Comparison of ENCODE assay signal across 8 cellular contexts in the genomic region with DNA sequence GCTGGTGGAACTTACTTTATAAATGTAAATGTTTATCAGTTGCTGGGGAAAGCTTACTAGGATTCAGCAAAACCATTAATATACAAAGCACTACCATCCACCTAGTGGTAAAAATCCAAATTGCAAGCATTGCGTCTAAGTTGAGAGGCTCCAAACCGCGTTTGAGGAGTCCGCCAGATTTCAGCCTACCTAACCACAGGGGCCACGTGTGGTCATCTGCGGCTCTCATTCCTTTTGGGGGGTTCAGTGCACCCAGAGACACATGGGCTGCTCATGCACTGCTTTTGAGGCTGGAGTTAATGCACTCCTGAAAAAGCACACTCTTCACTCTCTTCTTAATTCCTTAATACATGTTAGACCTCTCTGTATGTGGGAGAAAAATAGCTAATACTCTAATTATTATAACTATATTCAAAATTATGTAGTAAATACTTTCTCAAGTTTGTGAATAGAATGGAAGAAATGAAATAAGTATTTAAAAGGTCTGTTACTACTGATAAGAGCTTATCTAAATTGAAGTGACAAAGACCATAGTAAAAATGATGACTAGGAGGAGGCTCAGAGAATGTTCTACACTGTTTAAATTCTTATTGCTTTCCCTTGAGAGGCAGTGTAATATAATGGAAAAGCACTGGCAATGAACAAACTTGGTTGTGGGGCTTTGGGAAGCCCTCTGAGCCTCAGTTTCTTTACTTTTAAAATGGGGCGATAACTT. TPM values are rescaled to one million over a fixed set of nuclear protein-coding genes. Genes with fewer than 3 reads are reported as not detected.
DNase-seq lines count a peak whose midpoint lies in the region; ATAC-seq and TF ChIP-seq lines count a peak whose summit lies in the region.

No MANE protein-coding gene starts in this region.

- TF ChIP-seq CTCF in GM12874 (IDR thresholded peaks at IDR 0.05; ENCODE audit: insufficient read depth, low read depth, low read length) (peak; percentile 70), Loucy (conservative IDR thresholded peaks at IDR 0.05; ENCODE audit: low read length) (peak; percentile 73), SK-N-SH (IDR thresholded peaks at IDR 0.05) (peak; percentile 72), brain microvascular endothelial cell (IDR thresholded peaks at IDR 0.05; ENCODE audit: low read depth, low read length, missing control alignments) (peak; percentile 78)

- peak; percentile 70 for TF ChIP-seq RAD21 in SK-N-SH (IDR thresholded peaks at IDR 0.05; ENCODE audit: low read length)

- H3K27ac ChIP-seq in SK-N-SH (ENCODE audit: low read depth in 2 of 2, low read length in 1 of 2): peak overlapping the region in 1 of 2 experiments; percentile 59; a peak in 2 of 4 replicates
- H3K27ac ChIP-seq in brain microvascular endothelial cell: peak overlapping the region; percentile 85

- POLR2A ChIA-PET in SK-N-SH (lab: Yijun Ruan, JAX): interaction anchor here (0.9 kb wide), 1 partner anchor 41 kb away, joined by 4 read pairs; the partner anchor contains the start of genes KLHL42 and MANSC4

- H3K9ac ChIP-seq in Loucy (ENCODE audit: low read depth, low read length, poor library complexity, severe bottlenecking) (no peak overlapping the region), SK-N-SH (no peak overlapping the region)

- H3K27me3 ChIP-seq in Loucy (ENCODE audit: insufficient read depth, low read length, poor library complexity, severe bottlenecking): no peaks in the 10 kb centered on the region
- no peaks in the 10 kb centered on the region for H3K27me3 ChIP-seq in SK-N-SH (ENCODE audit: insufficient read depth)
- H3K27me3 ChIP-seq in brain microvascular endothelial cell (replicated peaks): no peaks in the 10 kb centered on the region

- TF ChIP-seq EP300 in SK-N-SH (IDR thresholded peaks at IDR 0.05; ENCODE audit: borderline replicate concordance in 1 of 2, low read depth in 1 of 2, low read length in 1 of 2): no peak

- DNase-seq in ACHN: peak; percentile 90
- peak; percentile 51 for DNase-seq in SK-N-SH
- peak; percentile 85 for DNase-seq in brain microvascular endothelial cell
- peak; percentile 93 for DNase-seq in inferior parietal cortex (ENCODE audit: extremely low spot score)
- DNase-seq in stimulated activated CD8-positive, alpha-beta memory T cell treated with anti-CD3 and anti-CD28 coated beads, Interleukin-4, amount 100 ng/mL, for 48 hours: peak; percentile 39

- 15% methylated on average over 7 of the region's 7 CpGs for WGBS in SK-N-SH (ENCODE audit: low lambda C conversion rate)

- H3K4me3 ChIP-seq in Loucy (ENCODE audit: low read length, poor library complexity, severe bottlenecking) (peak overlapping the region; percentile 23), SK-N-SH (ENCODE audit: low read depth in 2 of 2, low read length in 1 of 2) (peak overlapping the region in 1 of 2 experiments; percentile 30; a peak in 2 of 4 replicates), brain microvascular endothelial cell (ENCODE audit: low read depth, low read length) (no peak overlapping the region)

- H3F3A ChIP-seq in Loucy (ENCODE audit: low read depth) (no peaks in the 10 kb centered on the region), SK-N-SH (replicated peaks; ENCODE audit: insufficient read depth) (peaks cover 6% of the 10 kb centered on the region)

- H2AFZ ChIP-seq in Loucy (ENCODE audit: low read length): no peak overlapping the region
- H2AFZ ChIP-seq in SK-N-SH (ENCODE audit: low read depth): peak overlapping the region; percentile 54; the same call in 1 of the 2 replicates

- H3K79me2 ChIP-seq in Loucy (ENCODE audit: insufficient read depth, low read length) (no peaks in the 10 kb centered on the region), SK-N-SH (ENCODE audit: insufficient read depth) (no peaks in the 10 kb centered on the region)

- H3K4me1 ChIP-seq in Loucy (ENCODE audit: insufficient read depth, low read length, poor library complexity, severe bottlenecking) (peaks cover 3% of the 10 kb centered on the region), SK-N-SH (ENCODE audit: control insufficient read depth in 1 of 2, insufficient read depth in 2 of 2, low read depth in 1 of 2, low read length in 1 of 2) (peaks cover 4 to 19% of the 10 kb centered on the region in 2 experiments; a peak in 3 of 4 replicates)

- in situ Hi-C loops in ACHN (cut with HindIII; ENCODE audit: low pct_ligation_motif_present, low pct_unique_long_range_greater_than_20kb, low sequenced_read_pairs): no loop called here
- in situ Hi-C loops in brain microvascular endothelial cell (cut with HindIII; ENCODE audit: low pct_ligation_motif_present, low sequenced_read_pairs): no loop called here

- H3K36me3 ChIP-seq in Loucy (ENCODE audit: insufficient read depth, low read length) (no peaks in the 10 kb centered on the region), SK-N-SH (replicated peaks in 1 of 2; ENCODE audit: control insufficient read depth in 1 of 2, insufficient read depth in 2 of 2, low read length in 1 of 2) (no peaks in the 10 kb centered on the region), brain microvascular endothelial cell (replicated peaks) (no peaks in the 10 kb centered on the region)

- H4K20me1 ChIP-seq in Loucy (ENCODE audit: insufficient read depth, low read length, poor library complexity, severe bottlenecking) (no peaks in the 10 kb centered on the region), SK-N-SH (ENCODE audit: insufficient read depth) (no peaks in the 10 kb centered on the region)

- H3K4me2 ChIP-seq in Loucy (ENCODE audit: low read depth, low read length, poor library complexity, severe bottlenecking): peak overlapping the region; percentile 38
- H3K4me2 ChIP-seq in SK-N-SH: peak overlapping the region; percentile 20; the same call in 1 of the 2 replicates

- CTCF ChIA-PET in SK-N-SH (lab: Yijun Ruan, JAX): interaction anchor here (0.5 to 5.6 kb wide), 34 partner anchors 9 to 1566 kb away, joined by 3 to 92 read pairs (median 4); no protein-coding TSS in a partner anchor

- no peaks in the 10 kb centered on the region for H3K9me3 ChIP-seq in Loucy (ENCODE audit: insufficient read depth, low read depth, low read length)
- H3K9me3 ChIP-seq in SK-N-SH: no peaks in the 10 kb centered on the region

- ATAC-seq in GM19324 (IDR thresholded peaks at IDR 0.05; ENCODE audit: low FRiP score, unreplicated experiment): no peak

- no peaks in the 10 kb centered on the region for H3K9me2 ChIP-seq in Loucy (replicated peaks; ENCODE audit: low read depth, low read length)
- no peaks in the 10 kb centered on the region for H3K9me2 ChIP-seq in SK-N-SH

TF ChIP-seq in SK-N-SH, 30 proteins besides CTCF, POLR2A, EP300 and RAD21:
- no peak for TF ChIP-seq ZBTB33 (IDR thresholded peaks at IDR 0.05; ENCODE audit: borderline replicate concordance, low read depth)
- TF ChIP-seq RFX5 (IDR thresholded peaks at IDR 0.05; ENCODE audit: low read length): 0 out of 2 replicates have a peak, but pooled peaks have one; percentile 34
- TF ChIP-seq GATA2 (CRISPR knock-in tag; IDR thresholded peaks at IDR 0.05): 0 out of 2 replicates have a peak, but pooled peaks have one; percentile 11
- TF ChIP-seq, protein P1, sequence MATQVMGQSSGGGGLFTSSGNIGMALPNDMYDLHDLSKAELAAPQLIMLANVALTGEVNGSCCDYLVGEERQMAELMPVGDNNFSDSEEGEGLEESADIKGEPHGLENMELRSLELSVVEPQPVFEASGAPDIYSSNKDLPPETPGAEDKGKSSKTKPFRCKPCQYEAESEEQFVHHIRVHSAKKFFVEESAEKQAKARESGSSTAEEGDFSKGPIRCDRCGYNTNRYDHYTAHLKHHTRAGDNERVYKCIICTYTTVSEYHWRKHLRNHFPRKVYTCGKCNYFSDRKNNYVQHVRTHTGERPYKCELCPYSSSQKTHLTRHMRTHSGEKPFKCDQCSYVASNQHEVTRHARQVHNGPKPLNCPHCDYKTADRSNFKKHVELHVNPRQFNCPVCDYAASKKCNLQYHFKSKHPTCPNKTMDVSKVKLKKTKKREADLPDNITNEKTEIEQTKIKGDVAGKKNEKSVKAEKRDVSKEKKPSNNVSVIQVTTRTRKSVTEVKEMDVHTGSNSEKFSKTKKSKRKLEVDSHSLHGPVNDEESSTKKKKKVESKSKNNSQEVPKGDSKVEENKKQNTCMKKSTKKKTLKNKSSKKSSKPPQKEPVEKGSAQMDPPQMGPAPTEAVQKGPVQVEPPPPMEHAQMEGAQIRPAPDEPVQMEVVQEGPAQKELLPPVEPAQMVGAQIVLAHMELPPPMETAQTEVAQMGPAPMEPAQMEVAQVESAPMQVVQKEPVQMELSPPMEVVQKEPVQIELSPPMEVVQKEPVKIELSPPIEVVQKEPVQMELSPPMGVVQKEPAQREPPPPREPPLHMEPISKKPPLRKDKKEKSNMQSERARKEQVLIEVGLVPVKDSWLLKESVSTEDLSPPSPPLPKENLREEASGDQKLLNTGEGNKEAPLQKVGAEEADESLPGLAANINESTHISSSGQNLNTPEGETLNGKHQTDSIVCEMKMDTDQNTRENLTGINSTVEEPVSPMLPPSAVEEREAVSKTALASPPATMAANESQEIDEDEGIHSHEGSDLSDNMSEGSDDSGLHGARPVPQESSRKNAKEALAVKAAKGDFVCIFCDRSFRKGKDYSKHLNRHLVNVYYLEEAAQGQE (IDR thresholded peaks at IDR 0.05; ENCODE audit: low read depth, low read length): no peak
- TF ChIP-seq SMC3 (IDR thresholded peaks at IDR 0.05; ENCODE audit: low read depth, low read length): peak; percentile 60; the same call in 1 of the 2 replicates
TF ChIP-seq in SK-N-SH: peak in this region for 3.

RNA-seq across cellular contexts. Expression of gene MANSC4, which starts 41.4 kb away (rescaled TPM):
- polyA plus RNA-seq in SK-N-SH (2012; rRNA removed): not detected in 2 replicates
- polyA plus RNA-seq in SK-N-SH (2012; cell fraction: cytosol; rRNA removed): 0.04 and 0.07 TPM in 2 replicates
- 0.08 TPM in 1 of 2 replicates, not detected in the other for polyA plus RNA-seq in SK-N-SH (2012; cell fraction: nucleus; rRNA removed)

RNA-seq across cellular contexts. Expression of gene KLHL42, which starts 41.4 kb away (rescaled TPM):
- 11.7 and 18.5 TPM in 2 replicates for polyA plus RNA-seq in SK-N-SH (2012; rRNA removed)
- polyA plus RNA-seq in SK-N-SH (2012; cell fraction: cytosol; rRNA removed): 8.4 and 9.8 TPM in 2 replicates
- polyA plus RNA-seq in SK-N-SH (2012; cell fraction: nucleus; rRNA removed): 30.6 and 33.5 TPM in 2 replicates

Comparison
In these comparisons a context has a peak if more than half of its experiments do, and no peak if none do; other contexts are left out.
1. DNase-seq: peak in every context shown above with its lines; median percentile 93 in inferior parietal cortex; 90 in ACHN; 85 in brain microvascular endothelial cell; 51 in SK-N-SH; 39 in stimulated activated CD8-positive, alpha-beta memory T cell treated with anti-CD3 and anti-CD28 coated beads, Interleukin-4, amount 100 ng/mL, for 48 hours.